ENCODE assay signal across 1 cellular context in genomic region chr13:21603531-21604448, GRCh38.
A peak's percentile ranks its signal among the peaks of the same experiment; 100 is the strongest.
TF ChIP-seq lines count a peak whose summit lies in the region.

Gene MICU2, minus strand, starts transcription at chr13:21604170. Its CDS starts 22 bp downstream, at chr13:21604148.

TF ChIP-seq in HepG2, 621 proteins besides CTCF, POLR2A, EP300 and RAD21 (continued from another document and continues in another):
- TF ChIP-seq PRDM4 (CRISPR knock-in tag; IDR thresholded peaks at IDR 0.05; ENCODE audit: borderline replicate concordance) (no peak), MBNL3 (CRISPR knock-in tag; conservative IDR thresholded peaks at IDR 0.05) (no peak), ZUFSP (CRISPR knock-in tag; IDR thresholded peaks at IDR 0.05; ENCODE audit: borderline replicate concordance) (peak; percentile 81; the same call in 1 of the 2 replicates), SRSF1 (optimal IDR thresholded peaks at IDR 0.05; ENCODE audit: low read depth, low read length) (peak; percentile 85), ZNF142 (CRISPR knock-in tag; IDR thresholded peaks at IDR 0.05) (peak; percentile 24; the same call in 1 of the 2 replicates), ZBTB49 (CRISPR knock-in tag; IDR thresholded peaks at IDR 0.05; ENCODE audit: borderline replicate concordance) (no peak), NFE2L1 (CRISPR knock-in tag; IDR thresholded peaks at IDR 0.05; ENCODE audit: borderline replicate concordance) (no peak), ZNF841 (CRISPR knock-in tag; IDR thresholded peaks at IDR 0.05; ENCODE audit: borderline replicate concordance) (no peak), ZNF639 (CRISPR knock-in tag; conservative IDR thresholded peaks at IDR 0.05) (peak; percentile 82; the same call in 1 of the 2 replicates), KMT2B (CRISPR knock-in tag; IDR thresholded peaks at IDR 0.05) (peak; percentile 69), ZMAT3 (CRISPR knock-in tag; conservative IDR thresholded peaks at IDR 0.05) (peak; percentile 87; the same call in 1 of the 2 replicates), DNMT1 (CRISPR knock-in tag; IDR thresholded peaks at IDR 0.05) (0 out of 2 replicates have a peak, but pooled peaks have one; percentile 44), ZNF207 (IDR thresholded peaks at IDR 0.05; ENCODE audit: borderline replicate concordance) (no peak), ZNF232 (CRISPR knock-in tag; IDR thresholded peaks at IDR 0.05; ENCODE audit: borderline replicate concordance) (peak; percentile 60; the same call in 1 of the 2 replicates), IRF2 (CRISPR knock-in tag; IDR thresholded peaks at IDR 0.05) (peak; percentile 72), ZNF768 (CRISPR knock-in tag; IDR thresholded peaks at IDR 0.05) (peak; percentile 62), TRIM24 (CRISPR knock-in tag; IDR thresholded peaks at IDR 0.05) (no peak), GMEB2 (CRISPR knock-in tag; IDR thresholded peaks at IDR 0.05; ENCODE audit: low read depth) (0 out of 2 replicates have a peak, but pooled peaks have one; percentile 49), TBL1XR1 (IDR thresholded peaks at IDR 0.05; ENCODE audit: borderline replicate concordance, low read length, partially characterized antibody) (no peak), LBX2 (CRISPR knock-in tag; IDR thresholded peaks at IDR 0.05; ENCODE audit: borderline replicate concordance) (no peak), ZFP36L2 (CRISPR knock-in tag; IDR thresholded peaks at IDR 0.05) (no peak), ZSCAN20 (CRISPR knock-in tag; IDR thresholded peaks at IDR 0.05; ENCODE audit: borderline replicate concordance) (no peak), ZNF337 (CRISPR knock-in tag; IDR thresholded peaks at IDR 0.05; ENCODE audit: borderline replicate concordance, low read depth) (no peak), ATAD3A (CRISPR knock-in tag; IDR thresholded peaks at IDR 0.05) (no peak), ZNF484 (CRISPR knock-in tag; IDR thresholded peaks at IDR 0.05; ENCODE audit: borderline replicate concordance, low read depth) (0 out of 2 replicates have a peak, but pooled peaks have one; percentile 43), HOXA3 (CRISPR knock-in tag; IDR thresholded peaks at IDR 0.05) (peak; percentile 97), PAX8 (CRISPR knock-in tag; IDR thresholded peaks at IDR 0.05; ENCODE audit: borderline replicate concordance) (no peak), PHF21A (CRISPR knock-in tag; IDR thresholded peaks at IDR 0.05) (peak; percentile 87), ZBTB34 (CRISPR knock-in tag; IDR thresholded peaks at IDR 0.05) (peak; percentile 27; the same call in 1 of the 2 replicates), BATF2 (CRISPR knock-in tag; IDR thresholded peaks at IDR 0.05) (no peak), ZNF441 (CRISPR knock-in tag; IDR thresholded peaks at IDR 0.05; ENCODE audit: borderline replicate concordance) (peak; percentile 40), ZNF276 (CRISPR knock-in tag; IDR thresholded peaks at IDR 0.05; ENCODE audit: low read depth) (peak; percentile 91)
